ENCODE assay signal across 1 cellular context in the genomic region with DNA sequence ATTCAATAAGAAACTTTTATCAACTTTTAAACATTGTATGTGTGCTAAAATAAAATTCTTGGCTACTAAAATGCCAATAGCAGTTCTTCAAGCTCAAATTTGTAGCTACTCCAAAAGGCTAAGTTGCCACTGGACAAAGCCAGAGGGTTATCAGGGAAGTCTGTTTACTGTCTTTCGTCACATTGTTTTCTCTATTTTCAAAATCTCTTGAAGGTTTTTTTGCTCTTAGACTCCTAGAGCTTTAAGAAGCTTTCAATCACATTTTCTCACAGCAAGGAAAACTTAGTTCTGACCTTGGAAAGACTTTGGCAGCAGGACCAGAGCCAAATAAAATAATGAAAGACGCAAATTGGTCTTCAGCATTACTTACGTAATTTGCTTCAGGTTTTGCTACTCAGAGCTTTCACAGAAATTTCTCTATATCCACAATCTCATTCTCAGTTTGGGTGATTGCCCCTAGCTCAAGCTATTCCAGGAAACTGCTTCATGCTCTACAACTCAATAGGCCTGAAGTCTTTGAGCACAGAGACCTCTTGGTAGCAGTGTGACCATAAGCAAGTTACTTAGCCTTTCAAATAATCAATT.
TF ChIP-seq lines count a peak whose summit lies in the region.

No MANE protein-coding gene starts in this region.

TF ChIP-seq in GM23338, 12 proteins besides CTCF, POLR2A, EP300 and RAD21 (continued from another document):
- TF ChIP-seq, protein P1, sequence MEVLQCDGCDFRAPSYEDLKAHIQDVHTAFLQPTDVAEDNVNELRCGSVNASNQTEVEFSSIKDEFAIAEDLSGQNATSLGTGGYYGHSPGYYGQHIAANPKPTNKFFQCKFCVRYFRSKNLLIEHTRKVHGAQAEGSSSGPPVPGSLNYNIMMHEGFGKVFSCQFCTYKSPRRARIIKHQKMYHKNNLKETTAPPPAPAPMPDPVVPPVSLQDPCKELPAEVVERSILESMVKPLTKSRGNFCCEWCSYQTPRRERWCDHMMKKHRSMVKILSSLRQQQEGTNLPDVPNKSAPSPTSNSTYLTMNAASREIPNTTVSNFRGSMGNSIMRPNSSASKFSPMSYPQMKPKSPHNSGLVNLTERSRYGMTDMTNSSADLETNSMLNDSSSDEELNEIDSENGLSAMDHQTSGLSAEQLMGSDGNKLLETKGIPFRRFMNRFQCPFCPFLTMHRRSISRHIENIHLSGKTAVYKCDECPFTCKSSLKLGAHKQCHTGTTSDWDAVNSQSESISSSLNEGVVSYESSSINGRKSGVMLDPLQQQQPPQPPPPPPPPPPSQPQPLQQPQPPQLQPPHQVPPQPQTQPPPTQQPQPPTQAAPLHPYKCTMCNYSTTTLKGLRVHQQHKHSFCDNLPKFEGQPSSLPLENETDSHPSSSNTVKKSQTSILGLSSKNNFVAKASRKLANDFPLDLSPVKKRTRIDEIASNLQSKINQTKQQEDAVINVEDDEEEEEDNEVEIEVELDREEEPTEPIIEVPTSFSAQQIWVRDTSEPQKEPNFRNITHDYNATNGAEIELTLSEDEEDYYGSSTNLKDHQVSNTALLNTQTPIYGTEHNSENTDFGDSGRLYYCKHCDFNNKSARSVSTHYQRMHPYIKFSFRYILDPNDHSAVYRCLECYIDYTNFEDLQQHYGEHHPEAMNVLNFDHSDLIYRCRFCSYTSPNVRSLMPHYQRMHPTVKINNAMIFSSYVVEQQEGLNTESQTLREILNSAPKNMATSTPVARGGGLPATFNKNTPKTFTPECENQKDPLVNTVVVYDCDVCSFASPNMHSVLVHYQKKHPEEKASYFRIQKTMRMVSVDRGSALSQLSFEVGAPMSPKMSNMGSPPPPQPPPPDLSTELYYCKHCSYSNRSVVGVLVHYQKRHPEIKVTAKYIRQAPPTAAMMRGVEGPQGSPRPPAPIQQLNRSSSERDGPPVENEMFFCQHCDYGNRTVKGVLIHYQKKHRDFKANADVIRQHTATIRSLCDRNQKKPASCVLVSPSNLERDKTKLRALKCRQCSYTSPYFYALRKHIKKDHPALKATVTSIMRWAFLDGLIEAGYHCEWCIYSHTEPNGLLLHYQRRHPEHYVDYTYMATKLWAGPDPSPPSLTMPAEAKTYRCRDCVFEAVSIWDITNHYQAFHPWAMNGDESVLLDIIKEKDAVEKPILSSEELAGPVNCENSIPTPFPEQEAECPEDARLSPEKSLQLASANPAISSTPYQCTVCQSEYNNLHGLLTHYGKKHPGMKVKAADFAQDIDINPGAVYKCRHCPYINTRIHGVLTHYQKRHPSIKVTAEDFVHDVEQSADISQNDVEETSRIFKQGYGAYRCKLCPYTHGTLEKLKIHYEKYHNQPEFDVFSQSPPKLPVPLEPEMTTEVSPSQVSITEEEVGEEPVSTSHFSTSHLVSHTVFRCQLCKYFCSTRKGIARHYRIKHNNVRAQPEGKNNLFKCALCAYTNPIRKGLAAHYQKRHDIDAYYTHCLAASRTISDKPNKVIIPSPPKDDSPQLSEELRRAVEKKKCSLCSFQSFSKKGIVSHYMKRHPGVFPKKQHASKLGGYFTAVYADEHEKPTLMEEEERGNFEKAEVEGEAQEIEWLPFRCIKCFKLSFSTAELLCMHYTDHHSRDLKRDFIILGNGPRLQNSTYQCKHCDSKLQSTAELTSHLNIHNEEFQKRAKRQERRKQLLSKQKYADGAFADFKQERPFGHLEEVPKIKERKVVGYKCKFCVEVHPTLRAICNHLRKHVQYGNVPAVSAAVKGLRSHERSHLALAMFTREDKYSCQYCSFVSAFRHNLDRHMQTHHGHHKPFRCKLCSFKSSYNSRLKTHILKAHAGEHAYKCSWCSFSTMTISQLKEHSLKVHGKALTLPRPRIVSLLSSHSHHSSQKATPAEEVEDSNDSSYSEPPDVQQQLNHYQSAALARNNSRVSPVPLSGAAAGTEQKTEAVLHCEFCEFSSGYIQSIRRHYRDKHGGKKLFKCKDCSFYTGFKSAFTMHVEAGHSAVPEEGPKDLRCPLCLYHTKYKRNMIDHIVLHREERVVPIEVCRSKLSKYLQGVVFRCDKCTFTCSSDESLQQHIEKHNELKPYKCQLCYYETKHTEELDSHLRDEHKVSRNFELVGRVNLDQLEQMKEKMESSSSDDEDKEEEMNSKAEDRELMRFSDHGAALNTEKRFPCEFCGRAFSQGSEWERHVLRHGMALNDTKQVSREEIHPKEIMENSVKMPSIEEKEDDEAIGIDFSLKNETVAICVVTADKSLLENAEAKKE (CRISPR knock-in tag; IDR thresholded peaks at IDR 0.05): no peak
- TF ChIP-seq EZH2phosphoT487 (IDR thresholded peaks at IDR 0.05; ENCODE audit: unreplicated experiment): no peak
- TF ChIP-seq, protein P2, sequence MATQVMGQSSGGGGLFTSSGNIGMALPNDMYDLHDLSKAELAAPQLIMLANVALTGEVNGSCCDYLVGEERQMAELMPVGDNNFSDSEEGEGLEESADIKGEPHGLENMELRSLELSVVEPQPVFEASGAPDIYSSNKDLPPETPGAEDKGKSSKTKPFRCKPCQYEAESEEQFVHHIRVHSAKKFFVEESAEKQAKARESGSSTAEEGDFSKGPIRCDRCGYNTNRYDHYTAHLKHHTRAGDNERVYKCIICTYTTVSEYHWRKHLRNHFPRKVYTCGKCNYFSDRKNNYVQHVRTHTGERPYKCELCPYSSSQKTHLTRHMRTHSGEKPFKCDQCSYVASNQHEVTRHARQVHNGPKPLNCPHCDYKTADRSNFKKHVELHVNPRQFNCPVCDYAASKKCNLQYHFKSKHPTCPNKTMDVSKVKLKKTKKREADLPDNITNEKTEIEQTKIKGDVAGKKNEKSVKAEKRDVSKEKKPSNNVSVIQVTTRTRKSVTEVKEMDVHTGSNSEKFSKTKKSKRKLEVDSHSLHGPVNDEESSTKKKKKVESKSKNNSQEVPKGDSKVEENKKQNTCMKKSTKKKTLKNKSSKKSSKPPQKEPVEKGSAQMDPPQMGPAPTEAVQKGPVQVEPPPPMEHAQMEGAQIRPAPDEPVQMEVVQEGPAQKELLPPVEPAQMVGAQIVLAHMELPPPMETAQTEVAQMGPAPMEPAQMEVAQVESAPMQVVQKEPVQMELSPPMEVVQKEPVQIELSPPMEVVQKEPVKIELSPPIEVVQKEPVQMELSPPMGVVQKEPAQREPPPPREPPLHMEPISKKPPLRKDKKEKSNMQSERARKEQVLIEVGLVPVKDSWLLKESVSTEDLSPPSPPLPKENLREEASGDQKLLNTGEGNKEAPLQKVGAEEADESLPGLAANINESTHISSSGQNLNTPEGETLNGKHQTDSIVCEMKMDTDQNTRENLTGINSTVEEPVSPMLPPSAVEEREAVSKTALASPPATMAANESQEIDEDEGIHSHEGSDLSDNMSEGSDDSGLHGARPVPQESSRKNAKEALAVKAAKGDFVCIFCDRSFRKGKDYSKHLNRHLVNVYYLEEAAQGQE (IDR thresholded peaks at IDR 0.05; ENCODE audit: unreplicated experiment): no peak
